Comparison of ENCODE assay signal across 1 cellular context in the genomic region with DNA sequence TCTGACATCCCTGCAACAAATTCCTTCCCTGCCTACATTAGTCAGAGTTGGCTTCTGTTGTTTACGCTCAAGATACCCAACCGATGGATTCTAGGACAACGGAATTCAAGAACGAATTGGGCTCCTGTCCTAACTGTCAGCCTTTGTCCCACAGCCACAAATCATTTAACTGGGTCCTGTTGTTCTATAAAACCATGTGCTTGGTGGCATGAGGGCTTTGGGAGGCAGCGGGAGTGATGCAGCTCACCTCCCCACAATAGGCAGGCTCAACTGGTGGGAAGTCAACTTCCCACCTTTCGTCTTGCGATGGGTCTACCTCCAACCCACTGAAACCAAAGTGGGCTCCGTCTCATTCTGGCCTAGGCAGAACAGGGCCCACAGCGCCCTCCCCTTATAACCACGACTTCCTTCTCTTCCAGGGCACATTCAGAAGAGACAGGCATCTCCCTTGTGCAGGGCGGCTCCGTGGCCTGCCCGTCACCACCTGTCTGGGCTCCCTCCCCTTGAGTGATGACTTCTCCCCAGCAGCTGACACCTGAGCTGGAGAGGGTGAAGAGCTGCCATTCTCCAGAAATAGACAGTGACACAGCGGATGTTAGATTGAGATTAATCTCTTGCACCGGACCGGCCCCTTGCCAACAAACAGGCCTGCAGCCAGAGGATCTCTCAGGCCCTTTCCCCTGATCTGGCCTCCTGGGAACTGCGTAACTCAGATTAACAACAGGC.
TF ChIP-seq lines count a peak whose summit lies in the region.

No MANE protein-coding gene starts in this region.

TF ChIP-seq in K562, 482 proteins besides CTCF, POLR2A, EP300 and RAD21:
- no peak for TF ChIP-seq HSF4 (CRISPR knock-in tag; IDR thresholded peaks at IDR 0.05; ENCODE audit: borderline replicate concordance)
- 0 out of 2 replicates have a peak, but pooled peaks have one; percentile 12 for TF ChIP-seq CBFA2T2 (conservative IDR thresholded peaks at IDR 0.05)
- TF ChIP-seq TEAD4 (IDR thresholded peaks at IDR 0.05; ENCODE audit: low read length), result no peak
- no peak for TF ChIP-seq TEAD4 (CRISPR knock-in tag; IDR thresholded peaks at IDR 0.05; ENCODE audit: borderline replicate concordance)
- TF ChIP-seq MEIS2 (IDR thresholded peaks at IDR 0.05; ENCODE audit: partially characterized antibody), result peak; percentile 51
- peak; percentile 34; the same call in 1 of the 2 replicates for TF ChIP-seq CBFA2T3 (IDR thresholded peaks at IDR 0.05)
- peak; percentile 32; the same call in 1 of the 2 replicates for TF ChIP-seq MEF2A (IDR thresholded peaks at IDR 0.05; ENCODE audit: control insufficient read depth, low read depth, low read length)
- TF ChIP-seq, protein P1, sequence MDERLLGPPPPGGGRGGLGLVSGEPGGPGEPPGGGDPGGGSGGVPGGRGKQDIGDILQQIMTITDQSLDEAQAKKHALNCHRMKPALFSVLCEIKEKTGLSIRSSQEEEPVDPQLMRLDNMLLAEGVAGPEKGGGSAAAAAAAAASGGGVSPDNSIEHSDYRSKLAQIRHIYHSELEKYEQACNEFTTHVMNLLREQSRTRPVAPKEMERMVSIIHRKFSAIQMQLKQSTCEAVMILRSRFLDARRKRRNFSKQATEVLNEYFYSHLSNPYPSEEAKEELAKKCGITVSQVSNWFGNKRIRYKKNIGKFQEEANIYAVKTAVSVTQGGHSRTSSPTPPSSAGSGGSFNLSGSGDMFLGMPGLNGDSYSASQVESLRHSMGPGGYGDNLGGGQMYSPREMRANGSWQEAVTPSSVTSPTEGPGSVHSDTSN (CRISPR knock-in tag; IDR thresholded peaks at IDR 0.05; ENCODE audit: low read depth), result no peak
- TF ChIP-seq, protein P1 (tag; conservative IDR thresholded peaks at IDR 0.05; ENCODE audit: low read depth), result peak; percentile 80
- TF ChIP-seq TAL1 (IDR thresholded peaks at IDR 0.05), result peak; percentile 10; the same call in 1 of the 2 replicates
- 0 out of 2 replicates have a peak, but pooled peaks have one; percentile 12 for TF ChIP-seq NFE2 (IDR thresholded peaks at IDR 0.05; ENCODE audit: low read depth)
- TF ChIP-seq, protein P2, sequence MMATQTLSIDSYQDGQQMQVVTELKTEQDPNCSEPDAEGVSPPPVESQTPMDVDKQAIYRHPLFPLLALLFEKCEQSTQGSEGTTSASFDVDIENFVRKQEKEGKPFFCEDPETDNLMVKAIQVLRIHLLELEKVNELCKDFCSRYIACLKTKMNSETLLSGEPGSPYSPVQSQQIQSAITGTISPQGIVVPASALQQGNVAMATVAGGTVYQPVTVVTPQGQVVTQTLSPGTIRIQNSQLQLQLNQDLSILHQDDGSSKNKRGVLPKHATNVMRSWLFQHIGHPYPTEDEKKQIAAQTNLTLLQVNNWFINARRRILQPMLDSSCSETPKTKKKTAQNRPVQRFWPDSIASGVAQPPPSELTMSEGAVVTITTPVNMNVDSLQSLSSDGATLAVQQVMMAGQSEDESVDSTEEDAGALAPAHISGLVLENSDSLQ (IDR thresholded peaks at IDR 0.05), result peak; percentile 65; the same call in 1 of the 2 replicates
TF ChIP-seq in K562: peak in this region for 8.
